8 cellular contexts compared by ENCODE assay signal in the genomic region with DNA sequence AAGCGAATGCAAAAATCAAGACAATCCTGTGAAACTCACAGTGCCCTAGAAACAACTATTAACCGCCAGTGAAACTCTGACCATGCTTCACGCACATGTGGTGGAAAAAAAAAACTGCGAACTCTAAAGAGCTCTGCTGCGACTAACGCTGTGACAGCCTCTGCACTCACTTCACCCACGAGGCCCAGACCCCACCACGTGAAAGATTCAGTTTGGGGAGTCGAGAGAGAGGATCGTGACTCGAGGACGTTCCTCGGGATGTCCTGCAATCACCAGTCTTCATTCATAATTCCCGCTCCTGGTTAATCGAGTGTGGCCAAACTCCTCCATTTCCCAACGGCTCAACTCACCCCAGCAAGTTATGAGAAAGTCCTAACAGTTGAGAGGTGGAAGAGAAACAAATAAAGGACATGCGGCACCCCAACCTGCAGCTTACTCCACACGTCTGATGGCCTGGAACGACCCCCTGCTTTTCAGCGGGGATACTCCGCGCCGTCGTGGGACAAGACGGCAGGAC. TPM values are rescaled to one million over a fixed set of nuclear protein-coding genes. Genes with fewer than 3 reads are reported as not detected.
A peak's percentile ranks its signal among the peaks of the same experiment; 100 is the strongest.
DNase-seq lines count a peak whose midpoint lies in the region; ATAC-seq and TF ChIP-seq lines count a peak whose summit lies in the region.

No MANE protein-coding gene starts in this region.

- no peaks in the 10 kb centered on the region for H3K9me3 Mint-ChIP-seq in activated naive CD4-positive, alpha-beta T cell treated with anti-CD3 and anti-CD28 coated beads, Interleukin-2, amount 50 U/mL, for 72 hours

- ATAC-seq in activated naive CD4-positive, alpha-beta T cell treated with anti-CD3 and anti-CD28 coated beads, Interleukin-2, amount 50 U/mL, for 72 hours, result no peak
- ATAC-seq in GM19452 (IDR thresholded peaks at IDR 0.05; ENCODE audit: unreplicated experiment) (no peak), GM18498 (IDR thresholded peaks at IDR 0.05; ENCODE audit: unreplicated experiment) (no peak), GM18517 (IDR thresholded peaks at IDR 0.05; ENCODE audit: unreplicated experiment) (no peak)

- peak overlapping the region; percentile 96 for H3K4me3 ChIP-seq in GM12864 (ENCODE audit: low read depth, low read length)
- peak overlapping the region; percentile 96 for H3K4me3 ChIP-seq in NT2/D1 (ENCODE audit: insufficient read length, low read depth)
- H3K4me3 ChIP-seq in iPS-18c (ENCODE audit: insufficient read depth, low read depth, low read length), result peak overlapping the region; percentile 87

- peaks cover 61 to 66% of the 10 kb centered on the region in 2 donors for H3K36me3 Mint-ChIP-seq in activated naive CD4-positive, alpha-beta T cell treated with anti-CD3 and anti-CD28 coated beads, Interleukin-2, amount 50 U/mL, for 72 hours

- no peaks in the 10 kb centered on the region for H3K4me1 ChIP-seq in NT2/D1 (ENCODE audit: insufficient read depth, insufficient read length)

- no peak for TF ChIP-seq CTCF in GM12864 (IDR thresholded peaks at IDR 0.05; ENCODE audit: low read depth, low read length, missing control alignments)

- peak overlapping the region; percentile 100 for H3K9ac ChIP-seq in NT2/D1 (ENCODE audit: insufficient read length, low read depth)

- H3K27me3 ChIP-seq in NT2/D1 (ENCODE audit: insufficient read depth, insufficient read length), result no peaks in the 10 kb centered on the region

- H3K36me3 ChIP-seq in NT2/D1 (ENCODE audit: insufficient read depth, insufficient read length, low read length), result peaks cover 55% of the 10 kb centered on the region

- no peak for DNase-seq in GM12864 (ENCODE audit: low read depth)
- DNase-seq in NT2/D1 (ENCODE audit: low read depth, low spot score), result no peak
- peak in 1 of 2 donors; percentile 39 for DNase-seq in activated naive CD4-positive, alpha-beta T cell treated with anti-CD3 and anti-CD28 coated beads, Interleukin-2, amount 50 U/mL, for 72 hours (ENCODE audit: low spot score in 2 of 2)
- peak in 2 of 3 donors; percentile 37 to 42 for DNase-seq in stimulated activated CD4-positive, alpha-beta T cell treated with anti-CD3 and anti-CD28 coated beads, Interleukin-12 subunit alpha, Interleukin-12 subunit beta, amount 100 ng/mL, for 48 hours (ENCODE audit: low read depth in 2 of 3, low spot score in 1 of 3)

- H3K27ac Mint-ChIP-seq in activated naive CD4-positive, alpha-beta T cell treated with anti-CD3 and anti-CD28 coated beads, Interleukin-2, amount 50 U/mL, for 72 hours, result peak overlapping the region; percentile 97 to 100

- H3K9me3 ChIP-seq in NT2/D1 (ENCODE audit: insufficient read depth, low read length) (no peaks in the 10 kb centered on the region), iPS-18c (ENCODE audit: control insufficient read depth, insufficient read depth, low read length) (no peaks in the 10 kb centered on the region)

RNA-seq across cellular contexts. Expression of a gene that starts 1.1 kb away (rescaled TPM):
- 100 to 1,000 TPM; 354 to 447 TPM for total RNA-seq in activated naive CD4-positive, alpha-beta T cell treated with anti-CD3 and anti-CD28 coated beads, Interleukin-2, amount 50 U/mL, for 72 hours

Comparison
In these comparisons a context has a peak if more than half of its experiments do, and no peak if none do; other contexts are left out.
1. DNase-seq: peak in stimulated activated CD4-positive, alpha-beta T cell treated with anti-CD3 and anti-CD28 coated beads, Interleukin-12 subunit alpha, Interleukin-12 subunit beta, amount 100 ng/mL, for 48 hours (2 of 3); none in GM12864 (single experiment) and NT2/D1 (single experiment).
2. Peak in every context shown above with its lines, with median percentiles within 50 percentile points of each other: H3K4me3 ChIP-seq.